8 cellular contexts compared by ENCODE assay signal in genomic region chr12:12008232-12008850, GRCh38.
DNase-seq lines count a peak whose midpoint lies in the region; ATAC-seq, FAIRE-seq and TF ChIP-seq lines count a peak whose summit lies in the region.
"Had no signal": no experiment of that assay in that cellular context is flagged by ENCODE, and none has a peak within 500 bp of the region (broad histone marks: within the 10 kb centered on the region; RNA-seq: fewer than 3 reads in every experiment).

No MANE protein-coding gene starts in this region.

- H3K36me3 ChIP-seq in OCI-LY1 (ENCODE audit: insufficient read depth, low read length) (no peaks in the 10 kb centered on the region), brain microvascular endothelial cell (replicated peaks) (no peaks in the 10 kb centered on the region)

- peak overlapping the region; percentile 57 for H3K9ac ChIP-seq in OCI-LY1 (ENCODE audit: low read length)

- in situ Hi-C loops in GM13977 (cut with MboI; ENCODE audit: low pct_unique_long_range_greater_than_20kb, low sequenced_read_pairs, unreplicated experiment) (loop anchor here (25.0 kb wide), 1 partner anchor 246 kb away; no protein-coding TSS in a partner anchor), brain microvascular endothelial cell (cut with HindIII; ENCODE audit: low pct_ligation_motif_present, low sequenced_read_pairs) (no loop called here)

- no peak for FAIRE-seq in GM12891 (lab: Jason Lieb, UNC)
- FAIRE-seq: endometrium had no signal

- no peaks in the 10 kb centered on the region for H3K9me3 ChIP-seq in OCI-LY1 (ENCODE audit: low read length)

- H4K20me1 ChIP-seq in OCI-LY1 (ENCODE audit: insufficient read depth, low read length): no peaks in the 10 kb centered on the region

- H2AFZ ChIP-seq in OCI-LY1 (ENCODE audit: low read length): peak overlapping the region; percentile 86; the same call in 1 of the 2 replicates

- no peak for ATAC-seq in HG02763 (IDR thresholded peaks at IDR 0.05; ENCODE audit: unreplicated experiment)
- no peak for ATAC-seq in GM21526 (IDR thresholded peaks at IDR 0.05; ENCODE audit: low FRiP score, unreplicated experiment)

- no peaks in the 10 kb centered on the region for H3K9me2 ChIP-seq in OCI-LY1 (ENCODE audit: low read depth, low read length)

- no peaks in the 10 kb centered on the region for H3K79me2 ChIP-seq in OCI-LY1 (ENCODE audit: insufficient read depth, low read length)

- no peaks in the 10 kb centered on the region for H3F3A ChIP-seq in OCI-LY1 (ENCODE audit: insufficient read depth, low read length)

- H3K4me1 ChIP-seq in OCI-LY1 (ENCODE audit: insufficient read depth, low read length, severe bottlenecking): peaks cover 59% of the 10 kb centered on the region

- H3K27me3 ChIP-seq in OCI-LY1 (ENCODE audit: insufficient read depth, low read length) (no peaks in the 10 kb centered on the region), brain microvascular endothelial cell (replicated peaks) (no peaks in the 10 kb centered on the region)

- H3K27ac ChIP-seq in OCI-LY1 (ENCODE audit: low read depth, low read length, poor library complexity, severe bottlenecking): peak overlapping the region; percentile 96
- no peak overlapping the region for H3K27ac ChIP-seq in brain microvascular endothelial cell

- TF ChIP-seq CTCF in GM13977 (IDR thresholded peaks at IDR 0.05; ENCODE audit: extremely low read depth, insufficient read depth, missing control alignments) (peak; percentile 64), OCI-LY1 (IDR thresholded peaks at IDR 0.05; ENCODE audit: low read length) (peak; percentile 64), brain microvascular endothelial cell (IDR thresholded peaks at IDR 0.05; ENCODE audit: low read depth, low read length, missing control alignments) (peak; percentile 65)

- no peak for DNase-seq in GM13977 (ENCODE audit: low spot score)
- DNase-seq in brain microvascular endothelial cell: no peak
- DNase-seq in stimulated activated CD4-positive, alpha-beta T cell treated with anti-CD3 and anti-CD28 coated beads, Interleukin-12 subunit alpha, Interleukin-12 subunit beta, amount 100 ng/mL, for 48 hours (ENCODE audit: low read depth in 2 of 3, low spot score in 1 of 3): peak in 2 of 3 donors; percentile 41 to 62
- DNase-seq in GM12891 (ENCODE audit: insufficient read length, low spot score): no peak

- no peak for TF ChIP-seq POLR2A in GM12891 (IDR thresholded peaks at IDR 0.05; ENCODE audit: low read depth, low read length)

- peak overlapping the region; percentile 39 for H3K4me2 ChIP-seq in OCI-LY1 (ENCODE audit: low read length)

- H3K4me3 ChIP-seq in OCI-LY1 (ENCODE audit: low read depth, low read length, poor library complexity, severe bottlenecking) (no peak overlapping the region), brain microvascular endothelial cell (ENCODE audit: low read depth, low read length) (no peak overlapping the region)

TF ChIP-seq in GM12891, 5 proteins besides CTCF, POLR2A, EP300 and RAD21:
- no peak for TF ChIP-seq TAF1 (IDR thresholded peaks at IDR 0.05; ENCODE audit: low read depth, low read length)
- TF ChIP-seq POU2F2 (IDR thresholded peaks at IDR 0.05; ENCODE audit: low read depth, low read length): no peak
- TF ChIP-seq PAX5 (IDR thresholded peaks at IDR 0.05; ENCODE audit: insufficient read depth, low read length, severe bottlenecking): no peak
- TF ChIP-seq POLR2AphosphoS5 (IDR thresholded peaks at IDR 0.05; ENCODE audit: low read depth, low read length): no peak
- no peak for TF ChIP-seq SPI1 (IDR thresholded peaks at IDR 0.05; ENCODE audit: low read depth, low read length)

Comparison
In these comparisons a context has a peak if more than half of its experiments do, and no peak if none do; other contexts are left out.
1. DNase-seq: peak in stimulated activated CD4-positive, alpha-beta T cell treated with anti-CD3 and anti-CD28 coated beads, Interleukin-12 subunit alpha, Interleukin-12 subunit beta, amount 100 ng/mL, for 48 hours (2 of 3); none in GM13977 (single experiment), brain microvascular endothelial cell (single experiment) and GM12891 (single experiment).
2. Peak in every context shown above with its lines, with median percentiles within 50 percentile points of each other: CTCF ChIP-seq.